In the genomic region with DNA sequence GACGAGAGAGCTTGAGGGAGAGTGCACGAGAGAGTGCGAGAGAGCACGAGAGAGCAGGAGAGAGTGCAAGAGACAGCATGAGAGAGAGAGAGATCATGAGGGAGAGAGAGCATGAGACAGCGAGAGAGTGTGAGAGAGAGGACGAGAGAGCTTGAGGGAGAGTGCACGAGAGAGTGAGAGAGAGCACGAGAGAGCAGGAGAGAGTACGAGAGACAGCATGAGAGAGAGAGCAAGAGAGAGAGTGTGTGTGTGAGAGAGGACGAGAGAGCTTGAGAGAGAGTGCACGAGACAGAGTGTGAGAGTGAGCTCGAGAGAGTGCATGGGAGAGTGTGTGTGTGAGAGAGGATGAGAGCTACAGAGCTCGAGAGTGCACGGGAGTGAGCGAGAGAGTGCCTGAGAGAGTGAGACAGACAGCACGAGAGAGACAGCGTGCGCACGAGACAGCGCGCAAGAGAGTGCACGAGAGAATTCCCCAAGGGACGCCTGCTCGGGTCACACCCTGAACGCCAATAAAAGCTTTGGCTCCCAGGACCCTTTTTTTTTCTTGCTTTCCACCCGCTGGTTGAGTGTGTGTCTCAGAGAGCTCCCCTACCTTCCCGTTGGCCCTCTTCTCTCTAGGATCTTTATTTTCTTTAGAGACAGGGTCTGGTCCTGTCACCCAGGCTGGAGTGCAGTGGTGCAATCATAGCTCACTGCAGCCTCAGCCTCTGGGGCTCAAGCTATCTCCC, we compare ENCODE assay signal across 9 cellular contexts. TPM values are rescaled to one million over a fixed set of nuclear protein-coding genes. Genes with fewer than 3 reads are reported as not detected.
DNase-seq lines count a peak whose midpoint lies in the region; ATAC-seq and TF ChIP-seq lines count a peak whose summit lies in the region.
"Had no signal": no experiment of that assay in that cellular context is flagged by ENCODE, and none has a peak within 500 bp of the region (broad histone marks: within the 10 kb centered on the region; RNA-seq: fewer than 3 reads in every experiment).

No MANE protein-coding gene starts in this region.

- peak; percentile 7 for ATAC-seq in activated CD8-positive, alpha-beta memory T cell treated with anti-CD3 and anti-CD28 coated beads, Interleukin-2, amount 10 ng/mL, durations not matched to agents 7 days and 5 days
- no peak for ATAC-seq in GM19463 (IDR thresholded peaks at IDR 0.05; ENCODE audit: unreplicated experiment)

- H3K27me3 Mint-ChIP-seq in activated CD8-positive, alpha-beta memory T cell treated with anti-CD3 and anti-CD28 coated beads, Interleukin-2, amount 10 ng/mL, durations not matched to agents 7 days and 5 days = peaks cover 26% of the 10 kb centered on the region
- H3K27me3 Mint-ChIP-seq in glutamatergic neuron (ENCODE audit: unreplicated experiment) = peaks cover 37% of the 10 kb centered on the region

- H3K27ac Mint-ChIP-seq in activated CD8-positive, alpha-beta memory T cell treated with anti-CD3 and anti-CD28 coated beads, Interleukin-2, amount 10 ng/mL, durations not matched to agents 7 days and 5 days = peak overlapping the region; percentile 64
- peak overlapping the region; percentile 25 for H3K27ac Mint-ChIP-seq in glutamatergic neuron (ENCODE audit: unreplicated experiment)

- H3K36me3 ChIP-seq in stomach smooth muscle (ENCODE audit: control insufficient read depth in 2 of 2, insufficient read depth in 2 of 2, low read length in 2 of 2) = no peaks in the 10 kb centered on the region

- H3K9me3 ChIP-seq in stomach smooth muscle (ENCODE audit: control insufficient read depth in 2 of 2, low read length in 2 of 2) = peaks cover 0 to 3% of the 10 kb centered on the region in 2 donors

- TF ChIP-seq CTCF in glutamatergic neuron (IDR thresholded peaks at IDR 0.05; ENCODE audit: partially characterized antibody, unreplicated experiment) = no peak

- H3K4me3 ChIP-seq in stomach smooth muscle (ENCODE audit: low read length in 2 of 2) = peak overlapping the region; percentile 26 to 47

- H3K36me3 Mint-ChIP-seq in activated CD8-positive, alpha-beta memory T cell treated with anti-CD3 and anti-CD28 coated beads, Interleukin-2, amount 10 ng/mL, durations not matched to agents 7 days and 5 days = peaks cover 50% of the 10 kb centered on the region
- H3K36me3 Mint-ChIP-seq in glutamatergic neuron (ENCODE audit: unreplicated experiment) = no peaks in the 10 kb centered on the region

- DNase-seq in activated CD8-positive, alpha-beta memory T cell treated with anti-CD3 and anti-CD28 coated beads, Interleukin-2, amount 10 ng/mL, durations not matched to agents 7 days and 5 days = no peak
- DNase-seq in activated CD8-positive, alpha-beta memory T cell treated with anti-CD3 and anti-CD28 coated beads, Interleukin-2, amount 50 U/mL, for 4 hours = no peak
- DNase-seq in SK-MEL-5 (ENCODE audit: low read depth, low spot score) (peak; percentile 15), glutamatergic neuron (peak; percentile 40), GDM1 (lab: John Stamatoyannopoulos, UW) (no peak), putamen (ENCODE audit: low spot score) (no peak)

- CTCF ChIA-PET in activated CD8-positive, alpha-beta memory T cell treated with anti-CD3 and anti-CD28 coated beads, Interleukin-2, amount 10 ng/mL, durations not matched to agents 7 days and 5 days (lab: Charles Lee) = interaction anchor here (0.9 to 3.3 kb wide), 8 partner anchors 9 to 277 kb away, joined by 3 to 16 read pairs (median 4); no protein-coding TSS in a partner anchor

- H3K4me1 ChIP-seq in stomach smooth muscle (ENCODE audit: control insufficient read depth, insufficient read depth, low read length) = peaks cover 8% of the 10 kb centered on the region

- in situ Hi-C loops in SK-MEL-5 (cut with HindIII; ENCODE audit: low pct_unique_long_range_greater_than_20kb, low sequenced_read_pairs) = no loop called here

- H3K9ac ChIP-seq in stomach smooth muscle (ENCODE audit: low read length in 2 of 2) = no peak overlapping the region

- H3K27me3 ChIP-seq in stomach smooth muscle (ENCODE audit: control insufficient read depth in 1 of 2, insufficient read depth in 2 of 2, low read length in 2 of 2) = peaks cover 40 to 48% of the 10 kb centered on the region in 2 donors

- no peak overlapping the region for H3K27ac ChIP-seq in stomach smooth muscle (ENCODE audit: low read length)

- no peaks in the 10 kb centered on the region for H3K9me3 Mint-ChIP-seq in activated CD8-positive, alpha-beta memory T cell treated with anti-CD3 and anti-CD28 coated beads, Interleukin-2, amount 10 ng/mL, durations not matched to agents 7 days and 5 days (ENCODE audit: low read depth)
- H3K9me3 Mint-ChIP-seq in glutamatergic neuron (ENCODE audit: unreplicated experiment) = peaks cover 6% of the 10 kb centered on the region

- H3K4me3 Mint-ChIP-seq in activated CD8-positive, alpha-beta memory T cell treated with anti-CD3 and anti-CD28 coated beads, Interleukin-2, amount 10 ng/mL, durations not matched to agents 7 days and 5 days = peak overlapping the region; percentile 97
- peak overlapping the region; percentile 98 for H3K4me3 Mint-ChIP-seq in glutamatergic neuron (ENCODE audit: unreplicated experiment)

- peaks cover 54% of the 10 kb centered on the region for H3K4me1 Mint-ChIP-seq in activated CD8-positive, alpha-beta memory T cell treated with anti-CD3 and anti-CD28 coated beads, Interleukin-2, amount 10 ng/mL, durations not matched to agents 7 days and 5 days
- H3K4me1 Mint-ChIP-seq in glutamatergic neuron (ENCODE audit: low read depth, unreplicated experiment) = peaks cover 14% of the 10 kb centered on the region

RNA-seq across cellular contexts. Expression of gene CD70, which starts 3.7 kb away (rescaled TPM):
- 100 to 1,000 TPM in 1 of 2 experiments, 10 to 100 TPM in 1; 74.3 to 184 TPM for total RNA-seq in activated CD8-positive, alpha-beta memory T cell treated with anti-CD3 and anti-CD28 coated beads, Interleukin-2, amount 10 ng/mL, durations not matched to agents 7 days and 5 days
- total RNA-seq in SK-MEL-5 (2014; rRNA removed; shearing (Covaris generic)) = not detected in 2 replicates
- polyA plus RNA-seq in SK-MEL-5 (2015; cell fraction: cytosol; rRNA removed) = not detected in 2 replicates
- polyA plus RNA-seq in SK-MEL-5 (2015; cell fraction: nucleus; rRNA removed) = 0.70 TPM in 1 of 2 replicates, not detected in the other
- total RNA-seq in glutamatergic neuron (ENCODE audit: unreplicated experiment) = 4.7 TPM
- total RNA-seq: dermis microvascular lymphatic vessel endothelial cell had no signal

RNA-seq across cellular contexts. Expression of gene TNFSF9, which starts 56.4 kb away (rescaled TPM):
- 10 to 100 TPM in 1 of 2 experiments, 1 to 10 TPM in 1; 4.7 to 18.5 TPM for total RNA-seq in activated CD8-positive, alpha-beta memory T cell treated with anti-CD3 and anti-CD28 coated beads, Interleukin-2, amount 10 ng/mL, durations not matched to agents 7 days and 5 days
- 10.9 and 13.7 TPM in 2 replicates for total RNA-seq in SK-MEL-5 (2014; rRNA removed; shearing (Covaris generic))
- polyA plus RNA-seq in SK-MEL-5 (2015; cell fraction: cytosol; rRNA removed) = 11.1 and 11.4 TPM in 2 replicates
- polyA plus RNA-seq in SK-MEL-5 (2015; cell fraction: nucleus; rRNA removed) = 5.9 and 8.4 TPM in 2 replicates
- total RNA-seq in glutamatergic neuron (ENCODE audit: unreplicated experiment) = 6.9 TPM

Comparison
In these comparisons a context has a peak if more than half of its experiments do, and no peak if none do; other contexts are left out.
1. DNase-seq: peak in SK-MEL-5 (single experiment) and glutamatergic neuron (single experiment); none in activated CD8-positive, alpha-beta memory T cell treated with anti-CD3 and anti-CD28 coated beads, Interleukin-2, amount 10 ng/mL, durations not matched to agents 7 days and 5 days (single experiment), activated CD8-positive, alpha-beta memory T cell treated with anti-CD3 and anti-CD28 coated beads, Interleukin-2, amount 50 U/mL, for 4 hours (single experiment), GDM1 (single experiment) and putamen (single experiment).
2. RNA of gene CD70, which starts 3.7 kb away (total RNA-seq): 74.3 to 184 TPM in activated CD8-positive, alpha-beta memory T cell treated with anti-CD3 and anti-CD28 coated beads, Interleukin-2, amount 10 ng/mL, durations not matched to agents 7 days and 5 days; 4.7 TPM in glutamatergic neuron (single experiment) and not detected in SK-MEL-5; every median in the first group is over 10 times any median in the second.